9 cellular contexts compared by ENCODE assay signal in genomic region chr6:35600659-35601125, GRCh38.
DNase-seq lines count a peak whose midpoint lies in the region; ATAC-seq and TF ChIP-seq lines count a peak whose summit lies in the region.
"Had no signal": no experiment of that assay in that cellular context is flagged by ENCODE, and none has a peak within 500 bp of the region (broad histone marks: within the 10 kb centered on the region; RNA-seq: fewer than 3 reads in every experiment).

No MANE protein-coding gene starts in this region.

- no peaks in the 10 kb centered on the region for H3K27me3 ChIP-seq in GM23248 (replicated peaks; ENCODE audit: insufficient read depth)
- H3K27me3 ChIP-seq in gastrocnemius medialis, result no peaks in the 10 kb centered on the region
- H3K27me3 ChIP-seq: SJSA1 had no signal

- H3K9me2 ChIP-seq in GM23248 (ENCODE audit: insufficient read depth), result no peaks in the 10 kb centered on the region

- H3K4me1 ChIP-seq in GM23248 (ENCODE audit: insufficient read depth) (peaks cover 48% of the 10 kb centered on the region), gastrocnemius medialis (peaks cover 86 to 97% of the 10 kb centered on the region in 2 donors)

- TF ChIP-seq CTCF in fibroblast of pulmonary artery (IDR thresholded peaks at IDR 0.05; ENCODE audit: low read length, missing control alignments), result no peak
- TF ChIP-seq CTCF in gastrocnemius medialis (IDR thresholded peaks at IDR 0.05 in 4 of 5, conservative IDR thresholded peaks at IDR 0.05 in 1 of 5), result no peak

- H3K9me3 ChIP-seq in GM23248 (ENCODE audit: low read depth), result no peaks in the 10 kb centered on the region
- H3K9me3 ChIP-seq in gastrocnemius medialis, result no peaks in the 10 kb centered on the region
- H3K9me3 ChIP-seq: SJSA1 had no signal

- CTCF ChIA-PET in activated CD4-positive, alpha-beta memory T cell treated with anti-CD3 and anti-CD28 coated beads, Interleukin-2, amount 10 ng/mL, durations not matched to agents 7 days and 5 days (lab: Charles Lee), result interaction anchor here (0.8 to 3.5 kb wide), 9 partner anchors 9 to 136 kb away, joined by 3 to 16 read pairs (median 6); partner anchors contain the start of gene ARMC12

- 34 to 58% methylated on average over 1 of the region's 1 CpG for WGBS in GM23248 (ENCODE audit: low coverage in 1 of 2, low lambda C conversion rate in 2 of 2, missing lambda C conversion rate in 2 of 2), 2 experiments

- peak overlapping the region; percentile 91 for H3K27ac Mint-ChIP-seq in activated CD4-positive, alpha-beta memory T cell treated with anti-CD3 and anti-CD28 coated beads, Interleukin-2, amount 10 ng/mL, durations not matched to agents 7 days and 5 days

- H3K36me3 ChIP-seq in GM23248 (ENCODE audit: low read depth) (no peaks in the 10 kb centered on the region), gastrocnemius medialis (peaks cover 0 to 27% of the 10 kb centered on the region in 2 donors)
- H3K36me3 ChIP-seq: SJSA1 had no signal

- no peaks in the 10 kb centered on the region for H3K9me3 Mint-ChIP-seq in activated CD4-positive, alpha-beta memory T cell treated with anti-CD3 and anti-CD28 coated beads, Interleukin-2, amount 10 ng/mL, durations not matched to agents 7 days and 5 days

- H3K4me2 ChIP-seq in GM23248 (ENCODE audit: unreplicated experiment), result peak overlapping the region; percentile 84

- 0 out of 2 replicates have a peak overlapping the region, but pooled peaks have one; percentile 2 for H2AFZ ChIP-seq in GM23248

- in situ Hi-C loops in GM23248 (cut with MboI), result no loop called here
- in situ Hi-C loops in gastrocnemius medialis (cut with MboI; ENCODE audit: low sequenced_read_pairs in 4 of 4), result loop anchor here in 1 of 4 donors (5.0 kb wide), 1 partner anchor 127 kb away; no protein-coding TSS in a partner anchor

- intact Hi-C loops in gastrocnemius medialis (cut with DNase I; ENCODE audit: low total_unique reads), result loop anchor here (1.0 kb wide), 1 partner anchor 128 kb away; no protein-coding TSS in a partner anchor

- H3K4me3 Mint-ChIP-seq in activated CD4-positive, alpha-beta memory T cell treated with anti-CD3 and anti-CD28 coated beads, Interleukin-2, amount 10 ng/mL, durations not matched to agents 7 days and 5 days, result peak overlapping the region; percentile 47

- peaks cover 42% of the 10 kb centered on the region for H3K4me1 Mint-ChIP-seq in activated CD4-positive, alpha-beta memory T cell treated with anti-CD3 and anti-CD28 coated beads, Interleukin-2, amount 10 ng/mL, durations not matched to agents 7 days and 5 days

- H3K27ac ChIP-seq in GM23248 (peak overlapping the region; percentile 52; the same call in 1 of the 2 replicates), gastrocnemius medialis (peak overlapping the region; percentile 89 to 99 (median 92))

- TF ChIP-seq POLR2A in gastrocnemius medialis (IDR thresholded peaks at IDR 0.05), result no peak

- DNase-seq in GM23248 (no peak), fibroblast of pulmonary artery (ENCODE audit: low read depth) (peak; percentile 56), gastrocnemius medialis (no peak), ecto neural progenitor cell (ENCODE audit: low spot score) (no peak), NCI-H1092 (lab: John Stamatoyannopoulos, UW) (no peak), NCI-H526 treated with DMSO at 0.1 percent for 48 hours (lab: John Stamatoyannopoulos, UW) (no peak)
- no peak for DNase-seq in activated CD4-positive, alpha-beta memory T cell treated with anti-CD3 and anti-CD28 coated beads, Interleukin-2, amount 10 ng/mL, durations not matched to agents 7 days and 5 days
- DNase-seq in activated CD4-positive, alpha-beta T cell treated with anti-CD3 and anti-CD28 coated beads for 1 hour, result no peak

- H3K4me3 ChIP-seq in GM23248, result peak overlapping the region; percentile 45
- H3K4me3 ChIP-seq in fibroblast of pulmonary artery (replicated peaks; ENCODE audit: low read depth, low read length), result peak overlapping the region; percentile 24
- H3K4me3 ChIP-seq in gastrocnemius medialis, result peak overlapping the region in 3 of 4 donors; percentile 6 to 27 (median 22)
- H3K4me3 ChIP-seq: SJSA1 had no signal

- H3F3A ChIP-seq in GM23248 (ENCODE audit: insufficient read depth), result peaks cover 39% of the 10 kb centered on the region

- POLR2A ChIA-PET in activated CD4-positive, alpha-beta memory T cell treated with anti-CD3 and anti-CD28 coated beads, Interleukin-2, amount 10 ng/mL, durations not matched to agents 7 days and 5 days (lab: Charles Lee), result interaction anchor here (1.3 to 3.2 kb wide), 8 partner anchors 10 to 131 kb away, joined by 3 to 23 read pairs (median 9); no protein-coding TSS in a partner anchor

- peak overlapping the region; percentile 41; the same call in 1 of the 2 replicates for H3K9ac ChIP-seq in GM23248

- H3K79me2 ChIP-seq in GM23248 (ENCODE audit: insufficient read depth), result no peaks in the 10 kb centered on the region

- H3K27me3 Mint-ChIP-seq in activated CD4-positive, alpha-beta memory T cell treated with anti-CD3 and anti-CD28 coated beads, Interleukin-2, amount 10 ng/mL, durations not matched to agents 7 days and 5 days, result no peaks in the 10 kb centered on the region

- ATAC-seq in gastrocnemius medialis, result no peak

- H4K20me1 ChIP-seq in GM23248 (ENCODE audit: insufficient read depth), result no peaks in the 10 kb centered on the region

- H3K36me3 Mint-ChIP-seq in activated CD4-positive, alpha-beta memory T cell treated with anti-CD3 and anti-CD28 coated beads, Interleukin-2, amount 10 ng/mL, durations not matched to agents 7 days and 5 days (ENCODE audit: low read depth), result peaks cover 24% of the 10 kb centered on the region
